Comparison of ENCODE assay signal across 25 cellular contexts in genomic region chr14:29738950-29739349, GRCh38.
"Had no signal": no experiment of that assay in that cellular context is flagged by ENCODE, and none has a peak within 500 bp of the region (broad histone marks: within the 10 kb centered on the region; RNA-seq: fewer than 3 reads in every experiment).

No MANE protein-coding gene starts in this region.

- H3K9me3 ChIP-seq: neutrophil, pancreas, right atrium auricular region, testis, tibial artery had no signal

- H3K27ac Mint-ChIP-seq: memory B cell; natural killer cell treated with Interleukin-12 subunit alpha and Interleukin-12 subunit beta and Interleukin-15 and Interleukin-18, amount 100 ng/mL, for 72 hours; progenitor cell of endocrine pancreas; stimulated activated effector memory CD8-positive, alpha-beta T cell treated with anti-CD3 and anti-CD28 coated beads, Interleukin-12 subunit alpha, Interleukin-12 subunit beta, amount 100 ng/mL, for 72 hours; type B pancreatic cell had no signal

- H3K36me3 Mint-ChIP-seq: memory B cell; naive B cell; stimulated activated effector memory CD8-positive, alpha-beta T cell treated with anti-CD3 and anti-CD28 coated beads, Interleukin-12 subunit alpha, Interleukin-12 subunit beta, amount 100 ng/mL, for 72 hours had no signal

- H3K36me3 ChIP-seq: neutrophil, pancreas, right atrium auricular region, tibial artery had no signal

- H3K27me3 Mint-ChIP-seq: memory B cell; naive B cell; natural killer cell treated with Interleukin-12 subunit alpha and Interleukin-12 subunit beta and Interleukin-15 and Interleukin-18, amount 100 ng/mL, for 72 hours; progenitor cell of endocrine pancreas; type B pancreatic cell had no signal

- H3K27me3 ChIP-seq: dorsolateral prefrontal cortex, neutrophil, pancreas, right atrium auricular region, testis, tibial artery had no signal

- H3K4me1 Mint-ChIP-seq: stimulated activated effector memory CD8-positive, alpha-beta T cell treated with anti-CD3 and anti-CD28 coated beads, Interleukin-12 subunit alpha, Interleukin-12 subunit beta, amount 100 ng/mL, for 72 hours had no signal

- H3K9me3 Mint-ChIP-seq: memory B cell had no signal

- DNase-seq: dorsolateral prefrontal cortex; effector CD4-positive, alpha-beta T cell; hypothalamus; kidney; naive B cell; pancreas; stimulated activated CD4-positive, alpha-beta T cell treated with anti-CD3 and anti-CD28 coated beads, Interleukin-12 subunit alpha, Interleukin-12 subunit beta, amount 100 ng/mL, for 4 hours; stimulated activated CD4-positive, alpha-beta T cell treated with anti-CD3 and anti-CD28 coated beads, Interleukin-1b, Interleukin-23, amount 100 ng/mL, for 48 hours; stimulated activated CD4-positive, alpha-beta T cell treated with anti-CD3 and anti-CD28 coated beads, Interleukin-4, amount 100 ng/mL, for 1 hour; stimulated activated naive CD8-positive, alpha-beta T cell treated with anti-CD3 and anti-CD28 coated beads, Interleukin-15, Interleukin-2, amounts not matched to agents 100 U/mL and 50 U/mL, for 24 hours; substantia nigra; testis; tibial artery had no signal

- H3K27ac ChIP-seq: dorsolateral prefrontal cortex, neutrophil, pancreas, right atrium auricular region, testis, tibial artery had no signal

- H3K4me3 ChIP-seq: dorsolateral prefrontal cortex, lung, pancreas, right atrium auricular region, smooth muscle cell, testis, tibial artery had no signal

- H3K4me2 ChIP-seq: smooth muscle cell had no signal

- H3K4me3 Mint-ChIP-seq: memory B cell; natural killer cell treated with Interleukin-12 subunit alpha and Interleukin-12 subunit beta and Interleukin-15 and Interleukin-18, amount 100 ng/mL, for 72 hours; neural crest cell; stimulated activated effector memory CD8-positive, alpha-beta T cell treated with anti-CD3 and anti-CD28 coated beads, Interleukin-12 subunit alpha, Interleukin-12 subunit beta, amount 100 ng/mL, for 72 hours; type B pancreatic cell had no signal

- ATAC-seq: left lobe of liver; natural killer cell treated with Interleukin-12 subunit alpha and Interleukin-12 subunit beta and Interleukin-15 and Interleukin-18, amount 100 ng/mL, for 72 hours; pancreas; sciatic nerve; stimulated activated effector memory CD8-positive, alpha-beta T cell treated with anti-CD3 and anti-CD28 coated beads, Interleukin-12 subunit alpha, Interleukin-12 subunit beta, amount 100 ng/mL, for 72 hours; stimulated activated naive CD8-positive, alpha-beta T cell treated with anti-CD3 and anti-CD28 coated beads, Interleukin-15, Interleukin-2, amounts not matched to agents 100 U/mL and 50 U/mL, for 24 hours had no signal
